In the genomic region with DNA sequence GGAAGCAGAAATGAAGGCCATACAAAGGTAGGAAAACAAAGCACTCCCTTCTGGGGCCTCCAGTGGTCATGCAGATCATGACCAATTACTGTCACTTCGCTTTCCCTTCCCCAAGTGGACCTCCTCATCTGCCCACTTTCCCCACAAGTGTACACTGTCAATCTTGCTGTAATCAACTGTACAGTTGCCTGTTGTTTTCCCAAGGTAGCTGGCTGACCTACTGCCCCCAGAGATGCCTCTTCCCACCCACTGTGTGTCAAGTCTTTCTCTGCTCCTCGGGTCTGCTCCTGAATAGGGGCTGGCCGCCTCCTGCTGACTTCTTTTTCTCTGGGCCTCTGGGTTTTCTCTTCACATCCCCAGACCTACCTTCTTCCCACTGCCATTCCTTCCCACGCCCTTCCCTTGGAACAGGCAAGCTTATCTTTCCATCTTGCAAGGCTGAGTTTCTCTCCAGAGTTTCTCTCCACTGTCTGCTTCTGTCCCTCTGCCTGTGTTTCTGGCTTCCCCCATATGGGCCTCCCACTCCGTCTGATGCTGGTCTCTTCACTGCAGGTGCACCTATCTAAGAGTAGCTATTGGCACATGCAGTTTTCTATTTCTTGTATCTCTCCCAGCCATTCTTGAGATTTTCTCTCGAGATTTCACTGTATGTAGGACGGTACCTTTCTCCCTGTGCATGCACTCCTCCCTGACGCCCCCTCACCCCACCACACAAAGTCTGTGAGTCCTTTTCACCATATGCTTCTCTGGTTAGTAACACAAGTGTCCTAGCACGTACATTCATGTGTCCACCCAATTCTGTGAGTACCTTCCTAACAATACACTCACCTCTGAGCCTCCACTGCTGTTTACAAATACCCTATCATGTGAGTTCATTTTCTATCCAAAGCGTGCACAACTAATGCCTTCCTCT, we compare ENCODE assay signal across 8 cellular contexts. TPM values are rescaled to one million over a fixed set of nuclear protein-coding genes. Genes with fewer than 3 reads are reported as not detected.
DNase-seq lines count a peak whose midpoint lies in the region; ATAC-seq and TF ChIP-seq lines count a peak whose summit lies in the region.

No MANE protein-coding gene starts in this region.

- H3K27ac ChIP-seq in aorta (ENCODE audit: low read depth in 1 of 2, low read length in 2 of 2) = peak overlapping the region in 1 of 2 donors; percentile 94

- peak overlapping the region; percentile 63 for H3K27ac Mint-ChIP-seq in stimulated activated naive CD8-positive, alpha-beta T cell treated with anti-CD3 and anti-CD28 coated beads, Interleukin-15, Interleukin-2, amounts not matched to agents 100 ng/mL and 50 ng/mL, for 24 hours
- peak overlapping the region; percentile 99 for H3K27ac Mint-ChIP-seq in memory B cell

- intact Hi-C loops in aorta (cut with DNase I) = loop anchor here in 1 of 2 donors (2.0 kb wide), 1 partner anchor 377 kb away; no protein-coding TSS in a partner anchor

- 15 to 22% methylated on average over 10 of the region's 10 CpGs for WGBS in aorta, 2 donors

- peak overlapping the region; percentile 91 for H3K4me3 Mint-ChIP-seq in stimulated activated naive CD8-positive, alpha-beta T cell treated with anti-CD3 and anti-CD28 coated beads, Interleukin-15, Interleukin-2, amounts not matched to agents 100 ng/mL and 50 ng/mL, for 24 hours
- peak overlapping the region; percentile 99 for H3K4me3 Mint-ChIP-seq in memory B cell

- H3K4me3 ChIP-seq in cardiac fibroblast (replicated peaks in 1 of 2; ENCODE audit: low read depth in 2 of 2, low read length in 2 of 2) = peak overlapping the region; percentile 94 to 97
- peak overlapping the region; percentile 79 to 86 for H3K4me3 ChIP-seq in aorta (ENCODE audit: low read length in 2 of 2)

- peaks cover 86% of the 10 kb centered on the region for H3K4me1 Mint-ChIP-seq in stimulated activated naive CD8-positive, alpha-beta T cell treated with anti-CD3 and anti-CD28 coated beads, Interleukin-15, Interleukin-2, amounts not matched to agents 100 ng/mL and 50 ng/mL, for 24 hours (ENCODE audit: low read depth)
- H3K4me1 Mint-ChIP-seq in memory B cell = peaks cover 45% of the 10 kb centered on the region

- H3K4me1 ChIP-seq in aorta (ENCODE audit: control insufficient read depth in 1 of 2, insufficient read depth in 2 of 2, low read length in 2 of 2) = peaks cover 3% of the 10 kb centered on the region in 2 donors

- no peaks in the 10 kb centered on the region for H3K27me3 Mint-ChIP-seq in stimulated activated naive CD8-positive, alpha-beta T cell treated with anti-CD3 and anti-CD28 coated beads, Interleukin-15, Interleukin-2, amounts not matched to agents 100 ng/mL and 50 ng/mL, for 24 hours
- no peaks in the 10 kb centered on the region for H3K27me3 Mint-ChIP-seq in memory B cell

- DNase-seq in stimulated activated naive CD8-positive, alpha-beta T cell treated with anti-CD3 and anti-CD28 coated beads, Interleukin-15, Interleukin-2, amounts not matched to agents 100 U/mL and 50 U/mL, for 24 hours = no peak
- DNase-seq in cardiac fibroblast (ENCODE audit: low read depth in 2 of 2) = peak in 1 of 2 donors; percentile 39
- peak in 1 of 2 donors; percentile 14 for DNase-seq in memory B cell (ENCODE audit: low spot score in 2 of 2)
- no peak for DNase-seq in aorta
- DNase-seq in epidermal melanocyte (ENCODE audit: insufficient read length, low spot score) = no peak
- DNase-seq in activated CD4-positive, CD25-positive, alpha-beta regulatory T cell treated with anti-CD3 and anti-CD28 coated beads, Interleukin-2, amount 50 U/mL, for 72 hours = no peak

- no peaks in the 10 kb centered on the region for H3K36me3 ChIP-seq in aorta (ENCODE audit: control insufficient read depth in 1 of 2, insufficient read depth in 2 of 2, low read length in 1 of 2)

- H3K9me3 Mint-ChIP-seq in stimulated activated naive CD8-positive, alpha-beta T cell treated with anti-CD3 and anti-CD28 coated beads, Interleukin-15, Interleukin-2, amounts not matched to agents 100 ng/mL and 50 ng/mL, for 24 hours = no peaks in the 10 kb centered on the region
- no peaks in the 10 kb centered on the region for H3K9me3 Mint-ChIP-seq in memory B cell

- H3K36me3 Mint-ChIP-seq in stimulated activated naive CD8-positive, alpha-beta T cell treated with anti-CD3 and anti-CD28 coated beads, Interleukin-15, Interleukin-2, amounts not matched to agents 100 ng/mL and 50 ng/mL, for 24 hours (ENCODE audit: low read depth) = peaks cover 51% of the 10 kb centered on the region
- H3K36me3 Mint-ChIP-seq in memory B cell = peaks cover 6% of the 10 kb centered on the region

- no peaks in the 10 kb centered on the region for H3K27me3 ChIP-seq in aorta (ENCODE audit: control insufficient read depth in 1 of 2, insufficient read depth in 2 of 2, low read length in 1 of 2)

- ATAC-seq in stimulated activated naive CD8-positive, alpha-beta T cell treated with anti-CD3 and anti-CD28 coated beads, Interleukin-15, Interleukin-2, amounts not matched to agents 100 U/mL and 50 U/mL, for 24 hours = no peak
- no peak for ATAC-seq in memory B cell (ENCODE audit: low read depth)
- no peak for ATAC-seq in aorta (ENCODE audit: low FRiP score)
- ATAC-seq in HG03354 (IDR thresholded peaks at IDR 0.05; ENCODE audit: poor library complexity, severe bottlenecking, unreplicated experiment) = no peak

- TF ChIP-seq CTCF in cardiac fibroblast (IDR thresholded peaks at IDR 0.05; ENCODE audit: low read depth, low read length) = no peak

- H3K9me3 ChIP-seq in aorta (ENCODE audit: control insufficient read depth, low read length) = no peaks in the 10 kb centered on the region

RNA-seq across cellular contexts. Expression of a gene that starts 2.3 kb away (rescaled TPM):
- 100 to 1,000 TPM; 107 to 207 TPM for total RNA-seq in aorta
- polyA plus RNA-seq in aorta = 10 to 100 TPM; 36.6 to 48.3 TPM
